ENCODE assay signal across 1 cellular context in genomic region chr2:158997037-158997785, GRCh38.
TF ChIP-seq lines count a peak whose summit lies in the region.

No MANE protein-coding gene starts in this region.

TF ChIP-seq in IMR-90, 13 proteins besides CTCF, POLR2A, EP300 and RAD21 (continued from another document):
- TF ChIP-seq NFE2L2 (IDR thresholded peaks at IDR 0.05; ENCODE audit: low read depth, low read length) (no peak), FOS (IDR thresholded peaks at IDR 0.05; ENCODE audit: low read depth, low read length) (no peak), RCOR1 (IDR thresholded peaks at IDR 0.05; ENCODE audit: insufficient replicate concordance, low read length) (no peak)
